ENCODE assay signal across 25 cellular contexts in genomic region chr15:89184367-89184766, GRCh38. TPM values are rescaled to one million over a fixed set of nuclear protein-coding genes. Genes with fewer than 3 reads are reported as not detected.
DNase-seq lines count a peak whose midpoint lies in the region; ATAC-seq and TF ChIP-seq lines count a peak whose summit lies in the region.
"Had no signal": no experiment of that assay in that cellular context is flagged by ENCODE, and none has a peak within 500 bp of the region (broad histone marks: within the 10 kb centered on the region; RNA-seq: fewer than 3 reads in every experiment).

No MANE protein-coding gene starts in this region.

- no peak for ATAC-seq in T-helper 17 cell
- peak; percentile 37 to 53 (median 42) for ATAC-seq in right lobe of liver
- ATAC-seq: activated CD8-positive, alpha-beta T cell treated with anti-CD3 and anti-CD28 coated beads, Interleukin-2, amount 10 ng/mL, durations not matched to agents 7 days and 5 days; left lung; SK-N-SH treated with all-trans-retinoic acid at 6 μM for 48 hours had no signal

- H4K20me1 ChIP-seq in neural progenitor cell (ENCODE audit: low read depth), result no peaks in the 10 kb centered on the region

- no peak for TF ChIP-seq POLR2A in right lobe of liver (IDR thresholded peaks at IDR 0.05)

- POLR2A ChIA-PET in CD8-positive, alpha-beta memory T cell (lab: Charles Lee), result no interaction called here

- H3K36me3 Mint-ChIP-seq in T-helper 17 cell (ENCODE audit: low read depth) (peaks cover 2% of the 10 kb centered on the region), neural progenitor cell (peaks cover 8% of the 10 kb centered on the region)
- peaks cover 0 to 76% (median 16%) of the 10 kb centered on the region in 3 donors for H3K36me3 Mint-ChIP-seq in CD8-positive, alpha-beta memory T cell

- TF ChIP-seq CTCF in right lobe of liver (IDR thresholded peaks at IDR 0.05) (no peak), neural progenitor cell (IDR thresholded peaks at IDR 0.05) (no peak)

- H3K4me1 Mint-ChIP-seq in T-helper 17 cell, result peaks cover 2% of the 10 kb centered on the region
- peaks cover 0 to 2% (median 0%) of the 10 kb centered on the region in 3 donors for H3K4me1 Mint-ChIP-seq in CD8-positive, alpha-beta memory T cell
- H3K4me1 Mint-ChIP-seq in neural progenitor cell, result no peaks in the 10 kb centered on the region

- H3K9me3 ChIP-seq in T-helper 17 cell (ENCODE audit: control insufficient read depth, low read length, poor library complexity, severe bottlenecking) (no peaks in the 10 kb centered on the region), right lobe of liver (no peaks in the 10 kb centered on the region), neural progenitor cell (ENCODE audit: low read depth) (no peaks in the 10 kb centered on the region)
- no peaks in the 10 kb centered on the region for H3K9me3 ChIP-seq in CD8-positive, alpha-beta memory T cell (ENCODE audit: low read length)
- H3K9me3 ChIP-seq: adrenal gland, left lung, Peyer's patch, sigmoid colon had no signal

- CTCF ChIA-PET in CD8-positive, alpha-beta memory T cell (lab: Charles Lee), result no interaction called here

- intact Hi-C loops in right lobe of liver (cut with DNase I), result loop anchor here in 1 of 2 donors (10.0 kb wide), 1 partner anchor 130 kb away; no protein-coding TSS in a partner anchor

- H3K27ac ChIP-seq in right lobe of liver (peak overlapping the region in 1 of 3 donors; percentile 20), neural progenitor cell (no peak overlapping the region)
- no peak overlapping the region for H3K27ac ChIP-seq in CD8-positive, alpha-beta memory T cell (ENCODE audit: low read depth, low read length)
- H3K27ac ChIP-seq: adrenal gland, KMS-11, left lung, Peyer's patch, sigmoid colon had no signal

- H3K9me3 Mint-ChIP-seq in CD8-positive, alpha-beta memory T cell, result no peaks in the 10 kb centered on the region
- no peaks in the 10 kb centered on the region for H3K9me3 Mint-ChIP-seq in neural progenitor cell

- H2AFZ ChIP-seq in neural progenitor cell (replicated peaks), result no peak overlapping the region

- H3K27me3 Mint-ChIP-seq in T-helper 17 cell (no peaks in the 10 kb centered on the region), neural progenitor cell (ENCODE audit: insufficient read depth, low read depth) (peaks cover 2% of the 10 kb centered on the region)
- H3K27me3 Mint-ChIP-seq in CD8-positive, alpha-beta memory T cell, result no peaks in the 10 kb centered on the region

- WGBS in right lobe of liver (ENCODE audit: insufficient coverage, low coverage, low lambda C conversion rate, missing lambda C conversion rate), result 36% methylated on average over 2 of the region's 6 CpGs

- H3K4me3 ChIP-seq in right lobe of liver (no peak overlapping the region), neural progenitor cell (no peak overlapping the region)
- no peak overlapping the region for H3K4me3 ChIP-seq in CD8-positive, alpha-beta memory T cell (ENCODE audit: low read length)
- H3K4me3 ChIP-seq: adrenal gland, left lung, Peyer's patch, sigmoid colon had no signal

- peak overlapping the region; percentile 21 for H3K27ac Mint-ChIP-seq in T-helper 17 cell
- H3K27ac Mint-ChIP-seq in CD8-positive, alpha-beta memory T cell, result no peak overlapping the region
- H3K27ac Mint-ChIP-seq in neural progenitor cell, result no peak overlapping the region
- H3K27ac Mint-ChIP-seq: activated CD8-positive, alpha-beta T cell treated with anti-CD3 and anti-CD28 coated beads, Interleukin-2, amount 10 ng/mL, durations not matched to agents 7 days and 5 days had no signal

- no peaks in the 10 kb centered on the region for H3K27me3 ChIP-seq in right lobe of liver
- no peaks in the 10 kb centered on the region for H3K27me3 ChIP-seq in CD8-positive, alpha-beta memory T cell (ENCODE audit: insufficient read depth, low read length, poor library complexity, severe bottlenecking)
- no peaks in the 10 kb centered on the region for H3K27me3 ChIP-seq in neural progenitor cell
- H3K27me3 ChIP-seq: adrenal gland, left lung, Peyer's patch, sigmoid colon had no signal

- H3K79me2 ChIP-seq in neural progenitor cell (ENCODE audit: low read depth), result no peaks in the 10 kb centered on the region

- no peak overlapping the region for H3K9ac ChIP-seq in neural progenitor cell
- H3K9ac ChIP-seq: KMS-11 had no signal

- H3K4me2 ChIP-seq in neural progenitor cell, result no peak overlapping the region
- H3K4me2 ChIP-seq: KMS-11 had no signal

- no peaks in the 10 kb centered on the region for H3F3A ChIP-seq in neural progenitor cell (ENCODE audit: low read depth)

- H3K4me1 ChIP-seq in right lobe of liver (peaks cover 0 to 36% (median 0%) of the 10 kb centered on the region in 4 donors), neural progenitor cell (no peaks in the 10 kb centered on the region)
- no peaks in the 10 kb centered on the region for H3K4me1 ChIP-seq in CD8-positive, alpha-beta memory T cell (ENCODE audit: insufficient read depth, low read length)
- H3K4me1 ChIP-seq: adrenal gland, Peyer's patch, sigmoid colon had no signal

- H3K36me3 ChIP-seq in right lobe of liver, result peaks cover 0 to 65% (median 34%) of the 10 kb centered on the region in 4 donors
- peaks cover 23% of the 10 kb centered on the region for H3K36me3 ChIP-seq in CD8-positive, alpha-beta memory T cell (ENCODE audit: insufficient read depth, low read length)
- no peaks in the 10 kb centered on the region for H3K36me3 ChIP-seq in neural progenitor cell

- H3K4me3 Mint-ChIP-seq in T-helper 17 cell (no peak overlapping the region), neural progenitor cell (no peak overlapping the region)
- H3K4me3 Mint-ChIP-seq in CD8-positive, alpha-beta memory T cell, result no peak overlapping the region
- H3K4me3 Mint-ChIP-seq: activated CD8-positive, alpha-beta T cell treated with anti-CD3 and anti-CD28 coated beads, Interleukin-2, amount 10 ng/mL, durations not matched to agents 7 days and 5 days had no signal

- peak; percentile 50 for DNase-seq in NCI-H2029 (lab: John Stamatoyannopoulos, UW)
- DNase-seq in NCI-H2029 treated with DMSO at 0.1 percent for 48 hours (lab: John Stamatoyannopoulos, UW), result no peak
- peak; percentile 87 for DNase-seq in COLO668 (lab: John Stamatoyannopoulos, UW; ENCODE audit: unreplicated experiment)
- no peak for DNase-seq in T-helper 17 cell
- DNase-seq in right lobe of liver, result peak in 1 of 3 donors; percentile 48
- DNase-seq in CD8-positive, alpha-beta memory T cell, result no peak
- no peak for DNase-seq in neural progenitor cell (ENCODE audit: low spot score)
- DNase-seq in glomerular visceral epithelial cell (ENCODE audit: extremely low spot score), result no peak
- DNase-seq: 8988T; activated CD4-positive, CD25-positive, alpha-beta regulatory T cell; activated CD8-positive, alpha-beta T cell treated with anti-CD3 and anti-CD28 coated beads, Interleukin-2, amount 10 ng/mL, durations not matched to agents 7 days and 5 days; left lung; NCI-H1048; occipital lobe; sigmoid colon; stimulated activated naive CD4-positive, alpha-beta T cell treated with Interleukin-2 at 50 U/mL for 16 hours; T1000 had no signal

RNA-seq across cellular contexts. Expression of gene RLBP1, which starts 37.0 kb away (rescaled TPM):
- not detected for total RNA-seq in T-helper 17 cell
- not detected for total RNA-seq in right lobe of liver
- total RNA-seq in CD8-positive, alpha-beta memory T cell, result not detected
- polyA plus RNA-seq in CD8-positive, alpha-beta memory T cell, result not detected
- total RNA-seq in neural progenitor cell (ENCODE audit: low replicate concordance), result 1.3 and 2.6 TPM in 2 replicates
- total RNA-seq: activated CD8-positive, alpha-beta T cell treated with anti-CD3 and anti-CD28 coated beads, Interleukin-2, amount 10 ng/mL, durations not matched to agents 7 days and 5 days; adrenal gland; dermis microvascular lymphatic vessel endothelial cell; epithelial cell of proximal tubule; left lung; Peyer's patch; ureter had no signal
- polyA plus RNA-seq: BJ had no signal

RNA-seq across cellular contexts. Expression of gene FANCI, which starts 59.4 kb away (rescaled TPM):
- total RNA-seq in T-helper 17 cell (10 to 100 TPM; 12.5 to 15.2 TPM), right lobe of liver (1 to 10 TPM in 5 of 6 experiments, under 1 TPM in 1; 0.98 to 7.2 (median 2.8) TPM), neural progenitor cell (ENCODE audit: low replicate concordance) (125 and 133 TPM in 2 replicates)
- 100 to 1,000 TPM; 140 to 145 TPM for total RNA-seq in CD8-positive, alpha-beta memory T cell
- 6.7 TPM for polyA plus RNA-seq in CD8-positive, alpha-beta memory T cell

Comparison
In these comparisons a context has a peak if more than half of its experiments do, and no peak if none do; other contexts are left out.
1. DNase-seq: peak in NCI-H2029 (single experiment) and COLO668 (single experiment); none in NCI-H2029 treated with DMSO at 0.1 percent for 48 hours (single experiment), T-helper 17 cell (0 of 3), CD8-positive, alpha-beta memory T cell (0 of 5), neural progenitor cell (single experiment) and glomerular visceral epithelial cell (single experiment).